ENCODE assay signal across 8 cellular contexts in genomic region chr5:96661841-96662724, GRCh38. TPM values are rescaled to one million over a fixed set of nuclear protein-coding genes. Genes with fewer than 3 reads are reported as not detected.
DNase-seq lines count a peak whose midpoint lies in the region; ATAC-seq and TF ChIP-seq lines count a peak whose summit lies in the region.

Gene CAST (plus strand): TSS chr5:96662376. CDS start chr5:96662423, 47 bp downstream.

- H3K4me1 ChIP-seq in foreskin keratinocyte (peaks cover 8% of the 10 kb centered on the region), suprapubic skin (peaks cover 53% of the 10 kb centered on the region)

- H3K27ac ChIP-seq in foreskin keratinocyte (peak within 1 kb of the TSS; percentile 58), suprapubic skin (peak within 1 kb of the TSS; percentile 99)

- DNase-seq in COLO668 (lab: John Stamatoyannopoulos, UW; ENCODE audit: unreplicated experiment) (peak; percentile 80), SHP77 treated with DMSO at 0.1 percent for 48 hours (lab: John Stamatoyannopoulos, UW) (peak; percentile 48), activated gamma-delta T cell treated with Interleukin-2 at 50 U/mL for 16 hours (peak; percentile 71), foreskin keratinocyte (peak in 1 of 2 donors; percentile 81), non-pigmented ciliary epithelial cell (ENCODE audit: low read depth) (peak; percentile 57), suprapubic skin (ENCODE audit: low spot score in 2 of 2) (peak; percentile 98)

- H3K9me3 ChIP-seq in suprapubic skin, result no peaks in the 10 kb centered on the region

- under 1% methylated on average over 38 of the region's 77 CpGs for WGBS in suprapubic skin

- TF ChIP-seq EP300 in suprapubic skin (IDR thresholded peaks at IDR 0.05), result no peak

- no peaks in the 10 kb centered on the region for H3K36me3 ChIP-seq in suprapubic skin

- TF ChIP-seq POLR2A in suprapubic skin (IDR thresholded peaks at IDR 0.05), result peak in 1 of 2 donors; percentile 43

- TF ChIP-seq CTCF in foreskin keratinocyte (conservative IDR thresholded peaks at IDR 0.05) (no peak), suprapubic skin (IDR thresholded peaks at IDR 0.05) (no peak)

- ATAC-seq in GM19397 (IDR thresholded peaks at IDR 0.05; ENCODE audit: unreplicated experiment) (peak; percentile 58), HG03565 (IDR thresholded peaks at IDR 0.05; ENCODE audit: unreplicated experiment) (peak; percentile 40), foreskin keratinocyte (peak; percentile 33)

- H3K4me3 ChIP-seq in suprapubic skin, result peak within 1 kb of the TSS; percentile 96

- H3K27me3 ChIP-seq in foreskin keratinocyte, result no peaks in the 10 kb centered on the region
- no peaks in the 10 kb centered on the region for H3K27me3 ChIP-seq in suprapubic skin

RNA-seq across cellular contexts. Expression of gene CAST, which starts in this region (rescaled TPM):
- total RNA-seq in foreskin keratinocyte, result 219 and 253 TPM in 2 replicates
- 71.4 and 87.8 TPM in 2 replicates for polyA plus RNA-seq in foreskin keratinocyte
- total RNA-seq in suprapubic skin, result 100 to 1,000 TPM; 381 to 577 (median 400) TPM
